Comparison of ENCODE assay signal across 31 cellular contexts in the genomic region with DNA sequence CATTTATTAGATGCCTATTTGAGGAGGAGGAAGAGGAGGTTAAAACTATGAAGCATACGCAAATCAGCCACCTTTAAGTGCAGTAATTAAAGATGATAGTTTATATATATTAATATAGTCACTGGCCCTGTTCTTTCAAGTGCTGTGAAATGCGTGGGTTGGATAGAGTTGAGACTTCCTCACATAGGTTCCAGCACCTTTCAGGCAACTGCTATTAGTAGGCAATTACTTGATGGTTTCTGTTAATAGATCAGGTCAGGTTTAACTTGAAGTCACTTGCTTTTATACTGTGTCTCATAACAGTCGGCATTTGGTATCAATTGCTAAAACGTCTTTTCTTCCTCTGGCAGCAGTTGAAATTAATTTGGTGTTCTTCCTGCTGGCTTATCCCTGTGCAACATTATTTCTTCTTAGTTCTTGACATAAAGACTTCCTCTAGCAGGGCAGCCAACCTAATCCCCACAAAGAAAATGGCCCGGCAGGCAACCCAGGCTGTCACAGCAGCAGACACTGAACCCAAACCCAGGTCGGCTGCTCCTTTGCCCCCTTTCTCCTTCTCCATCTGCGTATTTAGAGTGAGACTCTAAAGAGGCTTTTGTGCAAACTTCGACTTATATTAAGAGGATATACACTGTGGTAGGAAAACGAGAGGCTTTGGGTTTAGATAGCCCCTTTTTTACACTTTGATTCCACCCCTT. TPM values are rescaled to one million over a fixed set of nuclear protein-coding genes. Genes with fewer than 3 reads are reported as not detected.
DNase-seq lines count a peak whose midpoint lies in the region; ATAC-seq, FAIRE-seq and TF ChIP-seq lines count a peak whose summit lies in the region.
"Had no signal": no experiment of that assay in that cellular context is flagged by ENCODE, and none has a peak within 500 bp of the region (broad histone marks: within the 10 kb centered on the region; RNA-seq: fewer than 3 reads in every experiment).

No MANE protein-coding gene starts in this region.

- ATAC-seq in GM18868 (IDR thresholded peaks at IDR 0.05; ENCODE audit: unreplicated experiment) (peak; percentile 39), memory B cell (ENCODE audit: low read depth) (peak; percentile 43), HG03354 (IDR thresholded peaks at IDR 0.05; ENCODE audit: poor library complexity, severe bottlenecking, unreplicated experiment) (no peak)
- ATAC-seq: activated CD4-positive, CD25-positive, alpha-beta regulatory T cell treated with anti-CD3 and anti-CD28 coated beads, Interleukin-2, amount 50 U/mL, for 24 hours; activated naive CD8-positive, alpha-beta T cell treated with anti-CD3 and anti-CD28 coated beads, Interleukin-2, amount 50 U/mL, for 24 hours; heart right ventricle; K562; psoas muscle had no signal

- H3K4me1 ChIP-seq in A673 (ENCODE audit: insufficient read depth, low read length, poor library complexity, severe bottlenecking): peaks cover 10% of the 10 kb centered on the region
- H3K4me1 ChIP-seq: esophagus squamous epithelium, psoas muscle, transverse colon had no signal

- intact Hi-C loops in A673 (cut with micrococcal nuclease; ENCODE audit: unreplicated experiment): no loop called here

- no TSS peak for BruUV-seq in A673 (replicated peaks; lab: Mats Ljungman, UMichigan)

- no peak overlapping the region for H3K4me3 Mint-ChIP-seq in memory B cell
- H3K4me3 Mint-ChIP-seq: activated CD4-positive, alpha-beta memory T cell treated with anti-CD3 and anti-CD28 coated beads for 36 hours; activated naive CD8-positive, alpha-beta T cell treated with anti-CD3 and anti-CD28 coated beads, Interleukin-2, amount 50 U/mL, for 24 hours; mesothelial cell of epicardium had no signal

- no peak for FAIRE-seq in RCC 7860 (lab: Jason Lieb, UNC)
- FAIRE-seq: endometrium, GM18507, HTR-8/SVneo, K562, kidney had no signal

- no peaks in the 10 kb centered on the region for H4K20me1 ChIP-seq in SU-DHL-6 (ENCODE audit: low read depth, low read length)

- CTCF ChIA-PET in A673 (lab: Charles Lee): no interaction called here

- peak overlapping the region; percentile 31 for H3K27ac Mint-ChIP-seq in memory B cell
- H3K27ac Mint-ChIP-seq: activated CD4-positive, alpha-beta memory T cell treated with anti-CD3 and anti-CD28 coated beads for 36 hours; activated naive CD8-positive, alpha-beta T cell treated with anti-CD3 and anti-CD28 coated beads, Interleukin-2, amount 50 U/mL, for 24 hours; CD14-positive monocyte; mesothelial cell of epicardium had no signal

- no peaks in the 10 kb centered on the region for H3K9me2 ChIP-seq in SU-DHL-6 (replicated peaks; ENCODE audit: insufficient read depth, low read length)

- H3K9me3 ChIP-seq in A673 (ENCODE audit: low read depth, low read length, poor library complexity, severe bottlenecking) (no peaks in the 10 kb centered on the region), SU-DHL-6 (ENCODE audit: insufficient read depth, low read length) (no peaks in the 10 kb centered on the region)
- H3K9me3 ChIP-seq: esophagus squamous epithelium, heart right ventricle, psoas muscle, transverse colon had no signal

- no peak overlapping the region for H2AFZ ChIP-seq in SU-DHL-6 (ENCODE audit: low read depth, low read length, severe bottlenecking)

- H3K4me3 ChIP-seq in A673 (ENCODE audit: low read depth, low read length, poor library complexity, severe bottlenecking) (no peak overlapping the region), SU-DHL-6 (ENCODE audit: insufficient read depth, low read length, poor library complexity, severe bottlenecking) (no peak overlapping the region)
- H3K4me3 ChIP-seq: esophagus squamous epithelium, heart right ventricle, K562, psoas muscle, SK-N-MC, transverse colon had no signal

- H3K36me3 Mint-ChIP-seq in memory B cell: no peaks in the 10 kb centered on the region
- H3K36me3 Mint-ChIP-seq: activated CD4-positive, alpha-beta memory T cell treated with anti-CD3 and anti-CD28 coated beads for 36 hours; CD14-positive monocyte; mesothelial cell of epicardium had no signal

- peak overlapping the region; percentile 22 for H3K4me2 ChIP-seq in SU-DHL-6 (ENCODE audit: low read depth, low read length, poor library complexity, severe bottlenecking)

- H3K27me3 Mint-ChIP-seq in memory B cell: no peaks in the 10 kb centered on the region

- H3K4me1 Mint-ChIP-seq in memory B cell: peaks cover 23% of the 10 kb centered on the region

- no peak overlapping the region for H3K9ac ChIP-seq in SU-DHL-6 (ENCODE audit: low read length)

- POLR2A ChIA-PET in A673 (lab: Charles Lee; ENCODE audit: low non-redundant PET): no interaction called here

- no peaks in the 10 kb centered on the region for H3F3A ChIP-seq in SU-DHL-6 (ENCODE audit: insufficient read depth)

- TF ChIP-seq CTCF in A673 (conservative IDR thresholded peaks at IDR 0.05; ENCODE audit: low read depth, low read length): no peak
- no peak for TF ChIP-seq CTCF in SU-DHL-6 (IDR thresholded peaks at IDR 0.05; ENCODE audit: insufficient read depth, low read length, poor library complexity, severe bottlenecking)

- H3K27me3 ChIP-seq in A673 (replicated peaks; ENCODE audit: insufficient read depth, low read depth, low read length, poor library complexity) (no peaks in the 10 kb centered on the region), SU-DHL-6 (ENCODE audit: low read length) (no peaks in the 10 kb centered on the region)
- H3K27me3 ChIP-seq: transverse colon had no signal

- H3K79me2 ChIP-seq in SU-DHL-6 (ENCODE audit: insufficient read depth, low read length): no peaks in the 10 kb centered on the region

- no peaks in the 10 kb centered on the region for H3K9me3 Mint-ChIP-seq in memory B cell
- H3K9me3 Mint-ChIP-seq: activated CD4-positive, alpha-beta memory T cell treated with anti-CD3 and anti-CD28 coated beads for 36 hours; activated naive CD8-positive, alpha-beta T cell treated with anti-CD3 and anti-CD28 coated beads, Interleukin-2, amount 50 U/mL, for 24 hours; mesothelial cell of epicardium had no signal

- H3K36me3 ChIP-seq in A673 (ENCODE audit: insufficient read depth, low read length, poor library complexity, severe bottlenecking): no peaks in the 10 kb centered on the region
- H3K36me3 ChIP-seq in SU-DHL-6 (ENCODE audit: low read length): no peaks in the 10 kb centered on the region
- H3K36me3 ChIP-seq: esophagus squamous epithelium, heart right ventricle, transverse colon had no signal

- DNase-seq in A673 (ENCODE audit: low spot score) (peak; percentile 22), memory B cell (ENCODE audit: low spot score in 2 of 2) (no peak), NCI-H2171 treated with DMSO at 0.1 percent for 48 hours (lab: John Stamatoyannopoulos, UW) (no peak), NCI-H748 treated with DMSO at 0.1 percent for 48 hours (lab: John Stamatoyannopoulos, UW) (no peak), RCC 7860 (ENCODE audit: low spot score) (no peak)
- DNase-seq: activated CD4-positive, alpha-beta memory T cell treated with anti-CD3 and anti-CD28 coated beads for 36 hours; activated naive CD4-positive, alpha-beta T cell; activated naive CD8-positive, alpha-beta T cell treated with anti-CD3 and anti-CD28 coated beads, Interleukin-2, amount 50 U/mL, for 24 hours; DMS79 treated with DMSO at 0.1 percent for 48 hours; esophagus squamous epithelium; heart right ventricle; kidney; NCI-H1092; NCI-H1694; NCI-H446 treated with DMSO at 0.1 percent for 48 hours; nucleus accumbens; psoas muscle; stimulated activated CD4-positive, alpha-beta T cell treated with anti-CD3 and anti-CD28 coated beads, Interleukin-4, amount 100 ng/mL, for 4 hours; transverse colon had no signal

- H3K27ac ChIP-seq in A673 (ENCODE audit: low read depth, low read length, poor library complexity, severe bottlenecking) (no peak overlapping the region), SU-DHL-6 (ENCODE audit: low read depth, low read length) (no peak overlapping the region)
- H3K27ac ChIP-seq: 22Rv1, esophagus squamous epithelium, heart right ventricle, psoas muscle, SK-N-MC, transverse colon had no signal

RNA-seq across cellular contexts. Expression of gene BET1, which starts 35.4 kb away (rescaled TPM):
- total RNA-seq in A673 (2021): 19.2 and 19.8 TPM in 2 replicates
